Comparison of ENCODE assay signal across 1 cellular context in genomic region chr3:32869513-32870047, GRCh38.
TF ChIP-seq lines count a peak whose summit lies in the region.

No MANE protein-coding gene starts in this region.

TF ChIP-seq in WTC11, 78 proteins besides CTCF, POLR2A, EP300 and RAD21 (continued from another document and continues in another):
- no peak for TF ChIP-seq ATF6 (CRISPR knock-in tag; IDR thresholded peaks at IDR 0.05)
- no peak for TF ChIP-seq ZNF425 (CRISPR knock-in tag; conservative IDR thresholded peaks at IDR 0.05)
- TF ChIP-seq, protein P1, sequence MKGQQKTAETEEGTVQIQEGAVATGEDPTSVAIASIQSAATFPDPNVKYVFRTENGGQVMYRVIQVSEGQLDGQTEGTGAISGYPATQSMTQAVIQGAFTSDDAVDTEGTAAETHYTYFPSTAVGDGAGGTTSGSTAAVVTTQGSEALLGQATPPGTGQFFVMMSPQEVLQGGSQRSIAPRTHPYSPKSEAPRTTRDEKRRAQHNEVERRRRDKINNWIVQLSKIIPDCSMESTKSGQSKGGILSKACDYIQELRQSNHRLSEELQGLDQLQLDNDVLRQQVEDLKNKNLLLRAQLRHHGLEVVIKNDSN (CRISPR knock-in tag; IDR thresholded peaks at IDR 0.05): no peak
- TF ChIP-seq IRF1 (CRISPR knock-in tag; IDR thresholded peaks at IDR 0.05): no peak
- TF ChIP-seq, protein P2, sequence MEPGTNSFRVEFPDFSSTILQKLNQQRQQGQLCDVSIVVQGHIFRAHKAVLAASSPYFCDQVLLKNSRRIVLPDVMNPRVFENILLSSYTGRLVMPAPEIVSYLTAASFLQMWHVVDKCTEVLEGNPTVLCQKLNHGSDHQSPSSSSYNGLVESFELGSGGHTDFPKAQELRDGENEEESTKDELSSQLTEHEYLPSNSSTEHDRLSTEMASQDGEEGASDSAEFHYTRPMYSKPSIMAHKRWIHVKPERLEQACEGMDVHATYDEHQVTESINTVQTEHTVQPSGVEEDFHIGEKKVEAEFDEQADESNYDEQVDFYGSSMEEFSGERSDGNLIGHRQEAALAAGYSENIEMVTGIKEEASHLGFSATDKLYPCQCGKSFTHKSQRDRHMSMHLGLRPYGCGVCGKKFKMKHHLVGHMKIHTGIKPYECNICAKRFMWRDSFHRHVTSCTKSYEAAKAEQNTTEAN (CRISPR knock-in tag; IDR thresholded peaks at IDR 0.05): peak; percentile 37; the same call in 1 of the 2 replicates
- TF ChIP-seq ZNF232 (CRISPR knock-in tag; IDR thresholded peaks at IDR 0.05): no peak
- TF ChIP-seq MYBL2 (CRISPR knock-in tag; IDR thresholded peaks at IDR 0.05): no peak
- TF ChIP-seq TCF7 (CRISPR knock-in tag; IDR thresholded peaks at IDR 0.05; ENCODE audit: low read depth): no peak
- no peak for TF ChIP-seq HMGXB4 (CRISPR knock-in tag; IDR thresholded peaks at IDR 0.05)
- no peak for TF ChIP-seq AR (CRISPR knock-in tag; IDR thresholded peaks at IDR 0.05)
- 0 out of 2 replicates have a peak, but pooled peaks have one; percentile 24 for TF ChIP-seq ZNF138 (CRISPR knock-in tag; conservative IDR thresholded peaks at IDR 0.05)
- TF ChIP-seq ERG (CRISPR knock-in tag; IDR thresholded peaks at IDR 0.05): no peak
- TF ChIP-seq SMAD3 (CRISPR knock-in tag; IDR thresholded peaks at IDR 0.05; ENCODE audit: borderline replicate concordance): no peak; the same call in 1 of the 2 replicates
- no peak for TF ChIP-seq CREB1 (CRISPR knock-in tag; IDR thresholded peaks at IDR 0.05)
- peak; percentile 95; the same call in 1 of the 2 replicates for TF ChIP-seq FOXP4 (CRISPR knock-in tag; IDR thresholded peaks at IDR 0.05)
- no peak for TF ChIP-seq USF2 (CRISPR knock-in tag; IDR thresholded peaks at IDR 0.05)
- peak; percentile 50; the same call in 1 of the 2 replicates for TF ChIP-seq CREM (CRISPR knock-in tag; IDR thresholded peaks at IDR 0.05)
- peak; percentile 98 for TF ChIP-seq ZNF281 (CRISPR knock-in tag; IDR thresholded peaks at IDR 0.05)
- TF ChIP-seq IRF2 (CRISPR knock-in tag; IDR thresholded peaks at IDR 0.05; ENCODE audit: borderline replicate concordance, low read depth): no peak
- TF ChIP-seq ZNF423 (CRISPR knock-in tag; IDR thresholded peaks at IDR 0.05): peak; percentile 74
- TF ChIP-seq JAZF1 (CRISPR knock-in tag; IDR thresholded peaks at IDR 0.05): no peak
- TF ChIP-seq ZNF263 (CRISPR knock-in tag; IDR thresholded peaks at IDR 0.05; ENCODE audit: low read depth): no peak
- no peak for TF ChIP-seq SOX15 (CRISPR knock-in tag; IDR thresholded peaks at IDR 0.05)
- no peak for TF ChIP-seq RELA (CRISPR knock-in tag; IDR thresholded peaks at IDR 0.05; ENCODE audit: borderline replicate concordance)
- TF ChIP-seq CBFB (CRISPR knock-in tag; IDR thresholded peaks at IDR 0.05; ENCODE audit: low read depth): 0 out of 2 replicates have a peak, but pooled peaks have one; percentile 53
- TF ChIP-seq ATF1 (CRISPR knock-in tag; IDR thresholded peaks at IDR 0.05): no peak
- no peak for TF ChIP-seq ZNF317 (CRISPR knock-in tag; IDR thresholded peaks at IDR 0.05; ENCODE audit: borderline replicate concordance, low read depth)
- TF ChIP-seq NR1H2 (CRISPR knock-in tag; IDR thresholded peaks at IDR 0.05): no peak
- no peak for TF ChIP-seq NFYB (CRISPR knock-in tag; conservative IDR thresholded peaks at IDR 0.05; ENCODE audit: low read depth)
- no peak for TF ChIP-seq JUN (CRISPR knock-in tag; IDR thresholded peaks at IDR 0.05)
- no peak for TF ChIP-seq ZNF219 (CRISPR knock-in tag; IDR thresholded peaks at IDR 0.05; ENCODE audit: borderline replicate concordance)
- TF ChIP-seq HMGA2 (CRISPR knock-in tag; IDR thresholded peaks at IDR 0.05): no peak
- no peak for TF ChIP-seq GRHL2 (CRISPR knock-in tag; IDR thresholded peaks at IDR 0.05; ENCODE audit: insufficient replicate concordance, severe bottlenecking)
- TF ChIP-seq ZNF416 (CRISPR knock-in tag; IDR thresholded peaks at IDR 0.05): no peak
